Comparison of ENCODE assay signal across 8 cellular contexts in genomic region chr12:94650143-94651056, GRCh38. TPM values are rescaled to one million over a fixed set of nuclear protein-coding genes. Genes with fewer than 3 reads are reported as not detected.
DNase-seq lines count a peak whose midpoint lies in the region; ATAC-seq and TF ChIP-seq lines count a peak whose summit lies in the region.

A gene with protein sequence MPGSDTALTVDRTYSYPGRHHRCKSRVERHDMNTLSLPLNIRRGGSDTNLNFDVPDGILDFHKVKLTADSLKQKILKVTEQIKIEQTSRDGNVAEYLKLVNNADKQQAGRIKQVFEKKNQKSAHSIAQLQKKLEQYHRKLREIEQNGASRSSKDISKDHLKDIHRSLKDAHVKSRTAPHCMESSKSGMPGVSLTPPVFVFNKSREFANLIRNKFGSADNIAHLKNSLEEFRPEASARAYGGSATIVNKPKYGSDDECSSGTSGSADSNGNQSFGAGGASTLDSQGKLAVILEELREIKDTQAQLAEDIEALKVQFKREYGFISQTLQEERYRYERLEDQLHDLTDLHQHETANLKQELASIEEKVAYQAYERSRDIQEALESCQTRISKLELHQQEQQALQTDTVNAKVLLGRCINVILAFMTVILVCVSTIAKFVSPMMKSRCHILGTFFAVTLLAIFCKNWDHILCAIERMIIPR (minus strand): TSS chr12:94650557. CDS start chr12:94650430, 127 bp downstream.

- no peak for TF ChIP-seq CTCF in BE2C (IDR thresholded peaks at IDR 0.05; ENCODE audit: low read depth, low read length)
- TF ChIP-seq CTCF in SK-N-SH (IDR thresholded peaks at IDR 0.05): no peak
- no peak for TF ChIP-seq CTCF in colonic mucosa (IDR thresholded peaks at IDR 0.05)
- TF ChIP-seq CTCF in smooth muscle cell (IDR thresholded peaks at IDR 0.05; ENCODE audit: borderline replicate concordance, insufficient read depth, poor library complexity, severe bottlenecking): no peak

- no peak within 1 kb of the TSS for H3K27ac ChIP-seq in SK-N-SH (ENCODE audit: low read depth in 2 of 2, low read length in 1 of 2)
- H3K27ac ChIP-seq in colonic mucosa: peak within 1 kb of the TSS; percentile 58
- peak within 1 kb of the TSS; percentile 20 for H3K27ac ChIP-seq in smooth muscle cell (ENCODE audit: low read depth)

- ATAC-seq in GM18868 (IDR thresholded peaks at IDR 0.05; ENCODE audit: unreplicated experiment) (peak; percentile 74), HG03103 (IDR thresholded peaks at IDR 0.05; ENCODE audit: low read depth, unreplicated experiment) (peak; percentile 60)

- CTCF ChIA-PET in SK-N-SH (lab: Yijun Ruan, JAX): interaction anchor here (0.5 to 1.8 kb wide), 6 partner anchors 9 to 122 kb away, joined by 3 to 6 read pairs (median 3); no protein-coding TSS in a partner anchor

- H3K9me3 ChIP-seq in BE2C (no peaks in the 10 kb centered on the region), SK-N-SH (no peaks in the 10 kb centered on the region), colonic mucosa (no peaks in the 10 kb centered on the region), smooth muscle cell (replicated peaks; ENCODE audit: low read depth) (no peaks in the 10 kb centered on the region)

- TF ChIP-seq EP300 in SK-N-SH (IDR thresholded peaks at IDR 0.05; ENCODE audit: borderline replicate concordance in 1 of 2, low read depth in 1 of 2, low read length in 1 of 2): no peak

- H3K36me3 ChIP-seq in BE2C (no peaks in the 10 kb centered on the region), SK-N-SH (replicated peaks in 1 of 2; ENCODE audit: control insufficient read depth in 1 of 2, insufficient read depth in 2 of 2, low read length in 1 of 2) (no peaks in the 10 kb centered on the region), colonic mucosa (no peaks in the 10 kb centered on the region), smooth muscle cell (ENCODE audit: low read depth) (no peaks in the 10 kb centered on the region)

- DNase-seq in BE2C (peak; percentile 42), SK-N-SH (peak; percentile 87), colonic mucosa (peak; percentile 65), kidney tubule cell (ENCODE audit: low spot score) (peak; percentile 70), smooth muscle cell (lab: John Stamatoyannopoulos, UW; ENCODE audit: unreplicated experiment) (peak; percentile 17)
- no peak for DNase-seq in activated CD4-positive, CD25-positive, alpha-beta regulatory T cell (lab: John Stamatoyannopoulos, UW)

- no peak for TF ChIP-seq RAD21 in SK-N-SH (IDR thresholded peaks at IDR 0.05; ENCODE audit: low read length)

- H3K27me3 ChIP-seq in BE2C (peaks cover 48% of the 10 kb centered on the region), SK-N-SH (ENCODE audit: insufficient read depth) (peaks cover 19% of the 10 kb centered on the region), colonic mucosa (no peaks in the 10 kb centered on the region), smooth muscle cell (ENCODE audit: low read depth) (no peaks in the 10 kb centered on the region)

- H3K9me2 ChIP-seq in SK-N-SH: no peaks in the 10 kb centered on the region

- H3K4me1 ChIP-seq in BE2C (no peaks in the 10 kb centered on the region), SK-N-SH (ENCODE audit: control insufficient read depth in 1 of 2, insufficient read depth in 2 of 2, low read depth in 1 of 2, low read length in 1 of 2) (peaks cover 0 to 5% of the 10 kb centered on the region in 2 experiments; a peak in 1 of 4 replicates), colonic mucosa (no peaks in the 10 kb centered on the region), smooth muscle cell (ENCODE audit: low read depth) (peaks cover 4% of the 10 kb centered on the region)

- POLR2A ChIA-PET in SK-N-SH (lab: Yijun Ruan, JAX): no interaction called here

- H3K9ac ChIP-seq in SK-N-SH: no peak within 1 kb of the TSS
- H3K9ac ChIP-seq in colonic mucosa (ENCODE audit: low read depth in 2 of 2, low read length in 2 of 2): peak within 1 kb of the TSS; percentile 83 to 89
- peak within 1 kb of the TSS; percentile 61 for H3K9ac ChIP-seq in smooth muscle cell (ENCODE audit: low read depth)

- H3K4me2 ChIP-seq in SK-N-SH (peak within 1 kb of the TSS; percentile 59; the same call in 1 of the 2 replicates), smooth muscle cell (peak within 1 kb of the TSS; percentile 91)

- H3K79me2 ChIP-seq in SK-N-SH (ENCODE audit: insufficient read depth): no peaks in the 10 kb centered on the region
- peaks cover 31% of the 10 kb centered on the region for H3K79me2 ChIP-seq in smooth muscle cell (ENCODE audit: low read depth)

- no peak within 1 kb of the TSS for H2AFZ ChIP-seq in SK-N-SH (ENCODE audit: low read depth)
- peak within 1 kb of the TSS; percentile 84 for H2AFZ ChIP-seq in smooth muscle cell (ENCODE audit: low read depth)

- H3F3A ChIP-seq in SK-N-SH (replicated peaks; ENCODE audit: insufficient read depth): no peaks in the 10 kb centered on the region
- H3F3A ChIP-seq in smooth muscle cell (ENCODE audit: low read depth): peaks cover 9% of the 10 kb centered on the region

- H4K20me1 ChIP-seq in SK-N-SH (ENCODE audit: insufficient read depth): no peaks in the 10 kb centered on the region
- H4K20me1 ChIP-seq in smooth muscle cell (ENCODE audit: low read depth): peaks cover 10% of the 10 kb centered on the region

- 2% methylated on average over 9 of the region's 82 CpGs for WGBS in SK-N-SH (ENCODE audit: low lambda C conversion rate)
- WGBS in smooth muscle cell (ENCODE audit: low lambda C conversion rate): 9% methylated on average over 19 of the region's 82 CpGs

- intact Hi-C loops in colonic mucosa (cut with DNase I): no loop called here

- H3K4me3 ChIP-seq in BE2C (ENCODE audit: low read depth, low read length) (no peak within 1 kb of the TSS), SK-N-SH (ENCODE audit: low read depth in 2 of 2, low read length in 1 of 2) (peak within 1 kb of the TSS; percentile 53 to 56), colonic mucosa (peak within 1 kb of the TSS; percentile 69), smooth muscle cell (peak within 1 kb of the TSS; percentile 82)

TF ChIP-seq in SK-N-SH, 30 proteins besides CTCF, POLR2A, EP300 and RAD21:
- TF ChIP-seq NRF1 (IDR thresholded peaks at IDR 0.05; ENCODE audit: low read depth, low read length): peak; percentile 26; the same call in 1 of the 2 replicates
- no peak for TF ChIP-seq TCF12 (IDR thresholded peaks at IDR 0.05)

RNA-seq across cellular contexts. Expression of the gene that starts here (rescaled TPM):
- not detected for polyA plus RNA-seq in BE2C (2012; ENCODE audit: insufficient read depth, insufficient read length, low read depth)
- polyA plus RNA-seq in SK-N-SH (2012; rRNA removed): 0.42 and 0.53 TPM in 2 replicates
- 0.62 and 0.68 TPM in 2 replicates for polyA plus RNA-seq in SK-N-SH (2012; cell fraction: cytosol; rRNA removed)
- polyA plus RNA-seq in SK-N-SH (2012; cell fraction: nucleus; rRNA removed): 0.29 and 0.31 TPM in 2 replicates
- 10 to 100 TPM; 21.4 to 77.4 TPM for total RNA-seq in colonic mucosa
- total RNA-seq in smooth muscle cell: 10.3 and 11.2 TPM in 2 replicates
- 4.4 and 7.0 TPM in 2 replicates for polyA plus RNA-seq in smooth muscle cell

Comparison
In these comparisons a context has a peak if more than half of its experiments do, and no peak if none do; other contexts are left out.
1. Peak in DNase-seq, H3K4me3 ChIP-seq and H3K4me2 ChIP-seq in SK-N-SH; RNA of the gene not detected or under 1 TPM.
2. DNase-seq: peak in BE2C (single experiment), colonic mucosa (single experiment), kidney tubule cell (single experiment) and smooth muscle cell (single experiment); none in activated CD4-positive, CD25-positive, alpha-beta regulatory T cell (0 of 4).
3. H3K27ac ChIP-seq: peak in colonic mucosa (single experiment) and smooth muscle cell (single experiment); none in SK-N-SH (0 of 2).